ENCODE assay signal across 1 cellular context in genomic region chr15:39273805-39274411, GRCh38.
A peak's percentile ranks its signal among the peaks of the same experiment; 100 is the strongest.
TF ChIP-seq lines count a peak whose summit lies in the region.

No MANE protein-coding gene starts in this region.

TF ChIP-seq in HepG2, 621 proteins besides CTCF, POLR2A, EP300 and RAD21 (continued from another document and continues in another):
- TF ChIP-seq ETS1 (CRISPR knock-in tag; IDR thresholded peaks at IDR 0.05) (no peak), NR3C1 (CRISPR knock-in tag; IDR thresholded peaks at IDR 0.05) (no peak), JUNB (CRISPR knock-in tag; IDR thresholded peaks at IDR 0.05; ENCODE audit: borderline replicate concordance) (peak; percentile 93), ZBTB14 (CRISPR knock-in tag; IDR thresholded peaks at IDR 0.05) (no peak), KAT7 (CRISPR knock-in tag; IDR thresholded peaks at IDR 0.05; ENCODE audit: borderline replicate concordance) (no peak; the same call in 1 of the 2 replicates), ZNF782 (CRISPR knock-in tag; IDR thresholded peaks at IDR 0.05; ENCODE audit: borderline replicate concordance) (no peak), STAG1 (CRISPR knock-in tag; IDR thresholded peaks at IDR 0.05) (peak; percentile 22; the same call in 1 of the 2 replicates), ZNF513 (CRISPR knock-in tag; conservative IDR thresholded peaks at IDR 0.05) (no peak), ZNF263 (CRISPR knock-in tag; IDR thresholded peaks at IDR 0.05) (no peak), ATM (IDR thresholded peaks at IDR 0.05; ENCODE audit: borderline replicate concordance) (no peak), ONECUT2 (CRISPR knock-in tag; IDR thresholded peaks at IDR 0.05) (no peak), TFAP4 (IDR thresholded peaks at IDR 0.05; ENCODE audit: borderline replicate concordance, low read depth) (peak; percentile 47; the same call in 1 of the 2 replicates), BCL3 (CRISPR knock-in tag; IDR thresholded peaks at IDR 0.05) (no peak), RERE (CRISPR knock-in tag; IDR thresholded peaks at IDR 0.05; ENCODE audit: low read depth) (peak; percentile 85), HIVEP1 (CRISPR knock-in tag; IDR thresholded peaks at IDR 0.05) (no peak), PATZ1 (CRISPR knock-in tag; IDR thresholded peaks at IDR 0.05) (peak; percentile 15; the same call in 1 of the 2 replicates), TOPORS (CRISPR knock-in tag; IDR thresholded peaks at IDR 0.05) (no peak), HNF4G (IDR thresholded peaks at IDR 0.05; ENCODE audit: borderline replicate concordance, low read depth, low read length) (peak; percentile 41), HNF4G (CRISPR knock-in tag; IDR thresholded peaks at IDR 0.05; ENCODE audit: borderline replicate concordance, low read depth) (no peak), ZNF432 (CRISPR knock-in tag; IDR thresholded peaks at IDR 0.05; ENCODE audit: borderline replicate concordance) (no peak), ZBTB4 (CRISPR knock-in tag; IDR thresholded peaks at IDR 0.05; ENCODE audit: borderline replicate concordance) (no peak), REXO4 (CRISPR knock-in tag; IDR thresholded peaks at IDR 0.05; ENCODE audit: borderline replicate concordance) (no peak), ELF3 (CRISPR knock-in tag; IDR thresholded peaks at IDR 0.05) (peak; percentile 52), KIAA2018 (CRISPR knock-in tag; IDR thresholded peaks at IDR 0.05; ENCODE audit: borderline replicate concordance) (no peak), SMARCE1 (IDR thresholded peaks at IDR 0.05; ENCODE audit: borderline replicate concordance) (no peak), KMT2B (CRISPR knock-in tag; IDR thresholded peaks at IDR 0.05) (no peak), ZNF775 (CRISPR knock-in tag; IDR thresholded peaks at IDR 0.05; ENCODE audit: borderline replicate concordance) (no peak; the same call in 1 of the 2 replicates), REL (CRISPR knock-in tag; conservative IDR thresholded peaks at IDR 0.05) (no peak)
